ENCODE assay signal across 18 cellular contexts in the genomic region with DNA sequence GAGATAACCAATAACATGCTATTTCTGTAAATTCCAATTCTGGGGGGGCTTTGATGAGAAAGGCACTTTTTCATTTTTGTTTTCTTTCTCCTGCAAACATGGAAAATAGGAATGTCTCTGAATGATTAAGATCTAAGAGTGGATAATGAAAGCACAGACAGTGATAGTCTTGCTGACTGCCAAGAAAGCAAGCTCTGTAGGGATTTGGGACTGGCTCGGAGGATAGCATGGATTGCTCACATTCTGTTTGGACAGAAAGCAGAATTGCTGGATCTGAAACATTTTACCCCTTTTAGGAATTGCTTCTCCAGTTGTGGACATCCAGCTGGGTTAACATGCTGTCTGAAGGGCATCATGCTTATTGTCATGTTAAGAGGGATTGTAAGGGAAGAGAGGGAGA.
"Had no signal": no experiment of that assay in that cellular context is flagged by ENCODE, and none has a peak within 500 bp of the region (broad histone marks: within the 10 kb centered on the region; RNA-seq: fewer than 3 reads in every experiment).

No MANE protein-coding gene starts in this region.

- H3K27me3 ChIP-seq: body of pancreas, gastrocnemius medialis, tibial nerve had no signal

- DNase-seq: activated CD4-positive, alpha-beta T cell treated with anti-CD3 and anti-CD28 coated beads, Interleukin-2, amount 50 U/mL, for 1 hour; activated CD4-positive, CD25-positive, alpha-beta regulatory T cell; activated naive CD4-positive, alpha-beta T cell treated with anti-CD3 and anti-CD28 coated beads, Interleukin-2, amount 10 ng/mL, durations not matched to agents 7 days and 5 days; activated T-cell treated with anti-CD3 and anti-CD28 coated beads for 4 hours; amniotic stem cell; body of pancreas; cerebellar nuclear complex; dermis blood vessel endothelial cell; endodermal cell; erythroblast; islet precursor cell; T-helper 2 cell had no signal

- FAIRE-seq: TTC549 had no signal

- H3K9me3 ChIP-seq: body of pancreas, gastrocnemius medialis, tibial nerve had no signal

- H3K4me1 ChIP-seq: body of pancreas, gastrocnemius medialis had no signal

- H3K4me3 ChIP-seq: body of pancreas, gastrocnemius medialis had no signal

- H3K27ac ChIP-seq: body of pancreas had no signal

- ATAC-seq: activated T-helper 17 cell treated with anti-CD3 and anti-CD28 coated beads, Interleukin-2, amount 50 U/mL, for 72 hours; body of pancreas; gastrocnemius medialis; left lobe of liver; stimulated activated effector memory CD8-positive, alpha-beta T cell treated with anti-CD3 and anti-CD28 coated beads, Interleukin-12 subunit alpha, Interleukin-12 subunit beta, amount 100 ng/mL, for 72 hours had no signal

- H3K36me3 ChIP-seq: gastrocnemius medialis, tibial nerve had no signal
